Comparison of ENCODE assay signal across 20 cellular contexts in the genomic region with DNA sequence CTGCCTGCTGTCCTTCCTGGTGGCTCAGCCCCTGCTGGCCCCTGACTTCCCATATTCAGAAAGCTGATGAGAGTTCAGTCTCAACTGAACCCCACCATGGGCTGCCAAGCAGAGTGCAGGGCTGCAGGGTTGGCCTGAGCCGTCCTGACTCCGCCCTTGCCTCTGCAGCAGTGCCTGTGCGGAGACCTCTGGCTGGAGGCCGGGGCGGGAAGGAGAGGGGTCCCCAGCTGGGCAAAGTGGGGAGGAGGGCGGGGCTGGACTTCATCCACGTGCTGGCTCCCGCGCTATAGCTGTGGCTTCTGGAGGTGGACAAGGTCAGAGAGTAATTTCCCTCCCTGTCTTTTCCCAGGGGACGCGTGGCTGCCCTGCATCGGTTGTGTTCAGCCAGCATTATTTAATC. TPM values are rescaled to one million over a fixed set of nuclear protein-coding genes. Genes with fewer than 3 reads are reported as not detected.
DNase-seq lines count a peak whose midpoint lies in the region; ATAC-seq lines count a peak whose summit lies in the region.
"Had no signal": no experiment of that assay in that cellular context is flagged by ENCODE, and none has a peak within 500 bp of the region (broad histone marks: within the 10 kb centered on the region; RNA-seq: fewer than 3 reads in every experiment).

No MANE protein-coding gene starts in this region.

- ATAC-seq in left ventricle myocardium superior, result peak; percentile 47
- ATAC-seq in GM18858 (IDR thresholded peaks at IDR 0.05; ENCODE audit: unreplicated experiment), result no peak
- ATAC-seq: CD8-positive, alpha-beta T cell had no signal

- intact Hi-C loops in left ventricle myocardium superior (cut with micrococcal nuclease), result no loop called here

- DNase-seq in activated CD8-positive, alpha-beta memory T cell treated with anti-CD3 and anti-CD28 coated beads for 24 hours, result peak; percentile 41
- DNase-seq in activated CD8-positive, alpha-beta memory T cell treated with anti-CD3 and anti-CD28 coated beads, Interleukin-2, amount 50 U/mL, for 4 hours, result no peak
- peak; percentile 7 for DNase-seq in NCI-H2227 treated with DMSO at 0.1 percent for 48 hours (lab: John Stamatoyannopoulos, UW)
- DNase-seq in left ventricle myocardium superior, result peak; percentile 55
- peak; percentile 67 for DNase-seq in retina
- no peak for DNase-seq in NCI-H2107 treated with DMSO at 0.1 percent for 48 hours (lab: John Stamatoyannopoulos, UW; ENCODE audit: unreplicated experiment)
- no peak for DNase-seq in NCI-H1417 treated with DMSO at 0.1 percent for 48 hours (lab: John Stamatoyannopoulos, UW)
- DNase-seq: 8988T; CD8-positive, alpha-beta T cell; HFFc6; NCI-H1048; NCI-H1694; NCI-H345; NCI-H69; NK-92 treated with Interleukin-12 subunit alpha and Interleukin-12 subunit beta, amount 100 ng/mL, for 24 hours; OCI-M1; SJCRH30 had no signal

RNA-seq across cellular contexts. Expression of gene GLB1L3, which starts 13.6 kb away (rescaled TPM):
- total RNA-seq in left ventricle myocardium superior, result not detected
- total RNA-seq: HFFc6, MCF 10A, RPMI7951, SJCRH30 had no signal

RNA-seq across cellular contexts. Expression of gene ACAD8, which starts 36.4 kb away (rescaled TPM):
- total RNA-seq in left ventricle myocardium superior, result 40.9 TPM

RNA-seq across cellular contexts. Expression of gene THYN1, which starts 36.6 kb away (rescaled TPM):
- total RNA-seq in left ventricle myocardium superior, result 39.5 TPM

RNA-seq across cellular contexts. Expression of gene GLB1L2, which starts 42.0 kb away (rescaled TPM):
- 0.37 TPM for total RNA-seq in left ventricle myocardium superior
- total RNA-seq: HFFc6, SJCRH30 had no signal

Comparison
In these comparisons a context has a peak if more than half of its experiments do, and no peak if none do; other contexts are left out.
1. DNase-seq: peak in activated CD8-positive, alpha-beta memory T cell treated with anti-CD3 and anti-CD28 coated beads for 24 hours (single experiment), NCI-H2227 treated with DMSO at 0.1 percent for 48 hours (single experiment), left ventricle myocardium superior (single experiment) and retina (single experiment); none in activated CD8-positive, alpha-beta memory T cell treated with anti-CD3 and anti-CD28 coated beads, Interleukin-2, amount 50 U/mL, for 4 hours (single experiment), NCI-H2107 treated with DMSO at 0.1 percent for 48 hours (single experiment) and NCI-H1417 treated with DMSO at 0.1 percent for 48 hours (single experiment).